8 cellular contexts compared by ENCODE assay signal in genomic region chr3:142828703-142829304, GRCh38.
A peak's percentile ranks its signal among the peaks of the same experiment; 100 is the strongest.
DNase-seq lines count a peak whose midpoint lies in the region; ATAC-seq and TF ChIP-seq lines count a peak whose summit lies in the region.

No MANE protein-coding gene starts in this region.

- H3K9me3 Mint-ChIP-seq in CD8-positive, alpha-beta T cell: no peaks in the 10 kb centered on the region
- no peaks in the 10 kb centered on the region for H3K9me3 Mint-ChIP-seq in activated B cell treated with CpG ODN at 0.5 μM for 24 hours

- H3K27me3 Mint-ChIP-seq in CD8-positive, alpha-beta T cell (ENCODE audit: low read depth): peaks cover 25% of the 10 kb centered on the region
- H3K27me3 Mint-ChIP-seq in activated B cell treated with CpG ODN at 0.5 μM for 24 hours: peaks cover 12% of the 10 kb centered on the region

- H3K36me3 ChIP-seq in CD8-positive, alpha-beta T cell (ENCODE audit: insufficient read depth, low read length): no peaks in the 10 kb centered on the region
- no peaks in the 10 kb centered on the region for H3K36me3 ChIP-seq in left lung

- no peaks in the 10 kb centered on the region for H3K27me3 ChIP-seq in CD8-positive, alpha-beta T cell (ENCODE audit: insufficient read depth, low read length)
- H3K27me3 ChIP-seq in left lung: no peaks in the 10 kb centered on the region

- DNase-seq in CD8-positive, alpha-beta T cell: peak; percentile 15 to 54 (median 36)
- DNase-seq in NCI-H226 (peak; percentile 64), activated B cell treated with CpG ODN at 0.5 μM for 24 hours (no peak), cerebellum (ENCODE audit: low spot score) (peak; percentile 57), left lung (peak; percentile 73 to 87)
- DNase-seq in stimulated activated CD4-positive, alpha-beta T cell treated with anti-CD3 and anti-CD28 coated beads, Interleukin-4, amount 100 ng/mL, for 48 hours (ENCODE audit: low read depth in 2 of 2): peak; percentile 60 to 71

- no peak overlapping the region for H3K27ac ChIP-seq in CD8-positive, alpha-beta T cell (ENCODE audit: low read depth, low read length)
- H3K27ac ChIP-seq in left lung: no peak overlapping the region

- intact Hi-C loops in CD8-positive, alpha-beta T cell (cut with DNase I, micrococcal nuclease): loop anchor here (2.0 kb wide), 1 partner anchor 166 kb away; no protein-coding TSS in a partner anchor
- intact Hi-C loops in activated B cell treated with CpG ODN at 0.5 μM for 24 hours (cut with micrococcal nuclease) (loop anchor here (1.0 to 5.0 kb wide), 4 partner anchors 158 to 933 kb away; no protein-coding TSS in a partner anchor), left lung (cut with DNase I) (loop anchor here in 1 of 2 donors (5.0 kb wide), 1 partner anchor 163 kb away; no protein-coding TSS in a partner anchor)

- POLR2A ChIA-PET in CD8-positive, alpha-beta T cell (lab: Charles Lee): no interaction called here
- POLR2A ChIA-PET in activated B cell treated with CpG ODN at 0.5 μM for 24 hours (lab: Charles Lee): no interaction called here

- TF ChIP-seq CTCF in CD8-positive, alpha-beta T cell (IDR thresholded peaks at IDR 0.05): peak; percentile 48
- TF ChIP-seq CTCF in activated B cell treated with CpG ODN at 0.5 μM for 24 hours (IDR thresholded peaks at IDR 0.05) (no peak), left lung (IDR thresholded peaks at IDR 0.05) (peak; percentile 74 to 84)

- no peaks in the 10 kb centered on the region for H3K9me3 ChIP-seq in CD8-positive, alpha-beta T cell (ENCODE audit: low read length)
- no peaks in the 10 kb centered on the region for H3K9me3 ChIP-seq in left lung

- CTCF ChIA-PET in CD8-positive, alpha-beta T cell (lab: Charles Lee): interaction anchor here (0.7 to 1.6 kb wide), 15 partner anchors 9 to 846 kb away, joined by 3 to 7 read pairs (median 3); partner anchors contain the start of genes ATR and PLS1
- CTCF ChIA-PET in activated B cell treated with CpG ODN at 0.5 μM for 24 hours (lab: Charles Lee): interaction anchor here (0.5 to 1.7 kb wide), 8 partner anchors 9 to 1084 kb away, joined by 3 to 4 read pairs (median 4); no protein-coding TSS in a partner anchor

- H3K27ac Mint-ChIP-seq in CD8-positive, alpha-beta T cell: no peak overlapping the region
- no peak overlapping the region for H3K27ac Mint-ChIP-seq in activated B cell treated with CpG ODN at 0.5 μM for 24 hours

- peak; percentile 82 for ATAC-seq in CD8-positive, alpha-beta T cell
- ATAC-seq in GM19372 (IDR thresholded peaks at IDR 0.05; ENCODE audit: low read depth, unreplicated experiment) (peak; percentile 100), HG03378 (IDR thresholded peaks at IDR 0.05; ENCODE audit: unreplicated experiment) (peak; percentile 97), activated B cell treated with CpG ODN at 0.5 μM for 24 hours (ENCODE audit: low read depth) (peak; percentile 75), left lung (peak; percentile 100)

- no peaks in the 10 kb centered on the region for H3K4me1 Mint-ChIP-seq in CD8-positive, alpha-beta T cell (ENCODE audit: low read depth)
- H3K4me1 Mint-ChIP-seq in activated B cell treated with CpG ODN at 0.5 μM for 24 hours: no peaks in the 10 kb centered on the region

- no peak overlapping the region for H3K4me3 Mint-ChIP-seq in CD8-positive, alpha-beta T cell
- H3K4me3 Mint-ChIP-seq in activated B cell treated with CpG ODN at 0.5 μM for 24 hours: no peak overlapping the region

- no peaks in the 10 kb centered on the region for H3K36me3 Mint-ChIP-seq in CD8-positive, alpha-beta T cell
- H3K36me3 Mint-ChIP-seq in activated B cell treated with CpG ODN at 0.5 μM for 24 hours (ENCODE audit: low read depth): no peaks in the 10 kb centered on the region

- H3K4me3 ChIP-seq in CD8-positive, alpha-beta T cell (ENCODE audit: low read depth, low read length): no peak overlapping the region
- no peak overlapping the region for H3K4me3 ChIP-seq in left lung

- no peaks in the 10 kb centered on the region for H3K4me1 ChIP-seq in CD8-positive, alpha-beta T cell (ENCODE audit: insufficient read depth, low read length)
- H3K4me1 ChIP-seq in left lung: no peaks in the 10 kb centered on the region
